Comparison of ENCODE assay signal across 33 cellular contexts in genomic region chr2:211126256-211126655, GRCh38.
A peak's percentile ranks its signal among the peaks of the same experiment; 100 is the strongest.
DNase-seq lines count a peak whose midpoint lies in the region; ATAC-seq, FAIRE-seq and TF ChIP-seq lines count a peak whose summit lies in the region.
"Had no signal": no experiment of that assay in that cellular context is flagged by ENCODE, and none has a peak within 500 bp of the region (broad histone marks: within the 10 kb centered on the region; RNA-seq: fewer than 3 reads in every experiment).

No MANE protein-coding gene starts in this region.

- no peak overlapping the region for H3K4me3 Mint-ChIP-seq in astrocyte (ENCODE audit: unreplicated experiment)
- H3K4me3 Mint-ChIP-seq: B cell; CD14-positive monocyte; CD4-positive, alpha-beta memory T cell; CD4-positive, alpha-beta T cell; CD4-positive, CD25-positive, alpha-beta regulatory T cell; CD8-positive, alpha-beta memory T cell; CD8-positive, alpha-beta T cell had no signal

- H3K27me3 Mint-ChIP-seq in astrocyte (ENCODE audit: low read depth, unreplicated experiment) = no peaks in the 10 kb centered on the region
- H3K27me3 Mint-ChIP-seq: B cell; CD4-positive, alpha-beta memory T cell; CD4-positive, alpha-beta T cell; CD4-positive, CD25-positive, alpha-beta regulatory T cell; CD8-positive, alpha-beta memory T cell had no signal

- no peak overlapping the region for H2AFZ ChIP-seq in astrocyte (ENCODE audit: low read depth, low read length)
- H2AFZ ChIP-seq in parathyroid adenoma = peak overlapping the region; percentile 1

- H3K4me1 Mint-ChIP-seq in astrocyte (ENCODE audit: low read depth, unreplicated experiment) = peaks cover 2% of the 10 kb centered on the region
- H3K4me1 Mint-ChIP-seq: B cell; CD14-positive monocyte; CD4-positive, alpha-beta memory T cell; CD4-positive, CD25-positive, alpha-beta regulatory T cell; CD8-positive, alpha-beta memory T cell had no signal

- H3K36me3 ChIP-seq in astrocyte (ENCODE audit: insufficient read depth, low read length) = no peaks in the 10 kb centered on the region
- H3K36me3 ChIP-seq in parathyroid adenoma (ENCODE audit: control insufficient read depth, insufficient read depth, low read length) = no peaks in the 10 kb centered on the region
- H3K36me3 ChIP-seq: BE2C; BLaER1; BLaER1 treated with 17β-estradiol and CSF1 and Interleukin-3, amounts not matched to agents 10 nM and 100 nM had no signal

- H3K79me2 ChIP-seq in astrocyte (ENCODE audit: insufficient read depth, low read length) (no peaks in the 10 kb centered on the region), parathyroid adenoma (no peaks in the 10 kb centered on the region)

- H3K9ac ChIP-seq in astrocyte (ENCODE audit: low read length) = no peak overlapping the region
- H3K9ac ChIP-seq in parathyroid adenoma = no peak overlapping the region
- H3K9ac ChIP-seq: BLaER1; BLaER1 treated with 17β-estradiol and CSF1 and Interleukin-3, amounts not matched to agents 10 nM and 100 nM had no signal

- H4K20me1 ChIP-seq in astrocyte (ENCODE audit: insufficient read depth, low read length) = no peaks in the 10 kb centered on the region
- H4K20me1 ChIP-seq: BLaER1; BLaER1 treated with 17β-estradiol and CSF1 and Interleukin-3, amounts not matched to agents 10 nM and 100 nM had no signal

- no peaks in the 10 kb centered on the region for H3K36me3 Mint-ChIP-seq in astrocyte (ENCODE audit: low read depth, unreplicated experiment)
- H3K36me3 Mint-ChIP-seq: CD14-positive monocyte; CD4-positive, alpha-beta memory T cell; CD4-positive, CD25-positive, alpha-beta regulatory T cell; CD8-positive, alpha-beta memory T cell; CD8-positive, alpha-beta T cell had no signal

- DNase-seq in astrocyte (ENCODE audit: low read depth) = peak; percentile 64
- no peak for DNase-seq in kidney tubule cell (ENCODE audit: low spot score)
- DNase-seq: 8988T; ACHN; AML-193; BE2C; C1 segment of cervical spinal cord; Caco-2; Calu3; CD4-positive, alpha-beta memory T cell; CD4-positive, alpha-beta T cell; CD4-positive, CD25-positive, alpha-beta regulatory T cell; CD8-positive, alpha-beta memory T cell; CD8-positive, alpha-beta T cell; COR-L47; DMS 273 treated with DMSO at 0.1 percent for 48 hours; DMS153; DMS53; DMS79; DMS79 treated with DMSO at 0.1 percent for 48 hours; DND-41; EL had no signal

- H3K4me3 ChIP-seq in astrocyte (ENCODE audit: insufficient read depth, low read depth, low read length) (no peak overlapping the region), parathyroid adenoma (ENCODE audit: low read depth, low read length) (no peak overlapping the region)
- H3K4me3 ChIP-seq: A549; BLaER1; BLaER1 treated with 17β-estradiol and CSF1 and Interleukin-3, amounts not matched to agents 10 nM and 100 nM had no signal

- H3K4me1 ChIP-seq in astrocyte (ENCODE audit: insufficient read depth, low read length) (no peaks in the 10 kb centered on the region), parathyroid adenoma (peaks cover 24% of the 10 kb centered on the region)
- H3K4me1 ChIP-seq: A549; BE2C; BLaER1; BLaER1 treated with 17β-estradiol and CSF1 and Interleukin-3, amounts not matched to agents 10 nM and 100 nM; Caco-2 had no signal

- H3K4me2 ChIP-seq in astrocyte (ENCODE audit: low read length) (no peak overlapping the region), parathyroid adenoma (ENCODE audit: low read length) (no peak overlapping the region)
- H3K4me2 ChIP-seq: A549; BLaER1; BLaER1 treated with 17β-estradiol and CSF1 and Interleukin-3, amounts not matched to agents 10 nM and 100 nM had no signal

- no peak for FAIRE-seq in astrocyte (lab: Jason Lieb, UNC)
- FAIRE-seq: A204.1, A549, D721Med had no signal

- no peak overlapping the region for H3K27ac Mint-ChIP-seq in astrocyte (ENCODE audit: unreplicated experiment)
- H3K27ac Mint-ChIP-seq: B cell; CD14-positive monocyte; CD4-positive, alpha-beta memory T cell; CD4-positive, alpha-beta T cell; CD4-positive, CD25-positive, alpha-beta regulatory T cell; CD8-positive, alpha-beta memory T cell; CD8-positive, alpha-beta T cell had no signal

- no peak for TF ChIP-seq CTCF in astrocyte (IDR thresholded peaks at IDR 0.05; ENCODE audit: insufficient read depth, low read depth, low read length)
- TF ChIP-seq CTCF in parathyroid adenoma (IDR thresholded peaks at IDR 0.05) = no peak

- H3K27me3 ChIP-seq in astrocyte (ENCODE audit: insufficient read depth, low read length) = no peaks in the 10 kb centered on the region
- no peaks in the 10 kb centered on the region for H3K27me3 ChIP-seq in parathyroid adenoma (ENCODE audit: control insufficient read depth, insufficient read depth, low read length)
- H3K27me3 ChIP-seq: BE2C; BLaER1; BLaER1 treated with 17β-estradiol and CSF1 and Interleukin-3, amounts not matched to agents 10 nM and 100 nM had no signal

- no peak for ATAC-seq in HG03095 (IDR thresholded peaks at IDR 0.05; ENCODE audit: unreplicated experiment)
- ATAC-seq: A549; CD8-positive, alpha-beta T cell had no signal

- no peaks in the 10 kb centered on the region for H3K9me3 Mint-ChIP-seq in astrocyte (ENCODE audit: unreplicated experiment)
- H3K9me3 Mint-ChIP-seq: CD8-positive, alpha-beta T cell had no signal

- H3K9me3 ChIP-seq in astrocyte (ENCODE audit: insufficient read depth, low read depth, low read length) = no peaks in the 10 kb centered on the region
- no peaks in the 10 kb centered on the region for H3K9me3 ChIP-seq in parathyroid adenoma (ENCODE audit: control insufficient read depth, low read length)
- H3K9me3 ChIP-seq: A549; BE2C; BLaER1; BLaER1 treated with 17β-estradiol and CSF1 and Interleukin-3, amounts not matched to agents 10 nM and 100 nM; Caco-2 had no signal

- H3K27ac ChIP-seq in astrocyte (ENCODE audit: low read depth, low read length) (no peak overlapping the region), parathyroid adenoma (peak overlapping the region; percentile 79)
- H3K27ac ChIP-seq: 22Rv1; A549; BLaER1; BLaER1 treated with 17β-estradiol and CSF1 and Interleukin-3, amounts not matched to agents 10 nM and 100 nM; C4-2B had no signal
